Comparison of ENCODE assay signal across 11 cellular contexts in genomic region chr4:104591505-104591904, GRCh38.
DNase-seq lines count a peak whose midpoint lies in the region; ATAC-seq and TF ChIP-seq lines count a peak whose summit lies in the region.
"Had no signal": no experiment of that assay in that cellular context is flagged by ENCODE, and none has a peak within 500 bp of the region (broad histone marks: within the 10 kb centered on the region; RNA-seq: fewer than 3 reads in every experiment).

No MANE protein-coding gene starts in this region.

- no peak overlapping the region for H3K9ac ChIP-seq in NT2/D1 (ENCODE audit: insufficient read length, low read depth)
- H3K9ac ChIP-seq in iPS-18a (ENCODE audit: low read length), result peak overlapping the region; percentile 50
- peak overlapping the region; percentile 22 for H3K9ac ChIP-seq in smooth muscle cell (ENCODE audit: low read depth)

- peak overlapping the region; percentile 74 for H3K4me2 ChIP-seq in smooth muscle cell

- DNase-seq in NCI-H1417 (lab: John Stamatoyannopoulos, UW), result peak; percentile 61 to 99 (median 95)
- peak; percentile 77 for DNase-seq in NT2/D1 (ENCODE audit: low read depth, low spot score)
- peak; percentile 3 for DNase-seq in smooth muscle cell (lab: John Stamatoyannopoulos, UW; ENCODE audit: unreplicated experiment)
- no peak for DNase-seq in cerebellum (ENCODE audit: low spot score)
- DNase-seq in DMS 273 treated with DMSO at 0.1 percent for 48 hours (lab: John Stamatoyannopoulos, UW), result no peak
- DNase-seq: activated T-cell treated with anti-CD3 and anti-CD28 coated beads, Interleukin-2, amount 50 U/mL, for 1 hour; colonic mucosa; stimulated activated naive CD4-positive, alpha-beta T cell; T-cell had no signal

- no peaks in the 10 kb centered on the region for H3K79me2 ChIP-seq in smooth muscle cell (ENCODE audit: low read depth)

- H3F3A ChIP-seq in smooth muscle cell (ENCODE audit: low read depth), result peaks cover 17% of the 10 kb centered on the region

- H3K36me3 ChIP-seq in NT2/D1 (ENCODE audit: insufficient read depth, insufficient read length, low read length) (no peaks in the 10 kb centered on the region), iPS-18a (ENCODE audit: control insufficient read depth, low read depth, low read length) (no peaks in the 10 kb centered on the region), smooth muscle cell (ENCODE audit: low read depth) (no peaks in the 10 kb centered on the region)
- H3K36me3 ChIP-seq: colonic mucosa had no signal

- no peak for TF ChIP-seq CTCF in smooth muscle cell (IDR thresholded peaks at IDR 0.05; ENCODE audit: borderline replicate concordance, insufficient read depth, poor library complexity, severe bottlenecking)

- H3K4me3 ChIP-seq in NT2/D1 (ENCODE audit: insufficient read length, low read depth) (no peak overlapping the region), iPS-18a (ENCODE audit: low read length) (peak overlapping the region; percentile 19), smooth muscle cell (no peak overlapping the region)
- H3K4me3 ChIP-seq: colonic mucosa had no signal

- peak overlapping the region; percentile 47 for H2AFZ ChIP-seq in smooth muscle cell (ENCODE audit: low read depth)

- H4K20me1 ChIP-seq in smooth muscle cell (ENCODE audit: low read depth), result no peaks in the 10 kb centered on the region

- 42% methylated on average over 2 of the region's 2 CpGs for WGBS in smooth muscle cell (ENCODE audit: low lambda C conversion rate)

- no peak for ATAC-seq in HG02623 (IDR thresholded peaks at IDR 0.05; ENCODE audit: unreplicated experiment)
- ATAC-seq: T-cell had no signal

- peak overlapping the region; percentile 64 for H3K27ac ChIP-seq in iPS-18a (ENCODE audit: low read length)
- peak overlapping the region; percentile 77 for H3K27ac ChIP-seq in smooth muscle cell (ENCODE audit: low read depth)
- H3K27ac ChIP-seq: colonic mucosa had no signal

- H3K4me1 ChIP-seq in NT2/D1 (ENCODE audit: insufficient read depth, insufficient read length) (no peaks in the 10 kb centered on the region), iPS-18a (ENCODE audit: control insufficient read depth, low read depth, low read length) (peaks cover 23% of the 10 kb centered on the region), smooth muscle cell (ENCODE audit: low read depth) (peaks cover 14% of the 10 kb centered on the region)
- H3K4me1 ChIP-seq: colonic mucosa had no signal

- H3K9me3 ChIP-seq in NT2/D1 (ENCODE audit: insufficient read depth, low read length), result no peaks in the 10 kb centered on the region
- no peaks in the 10 kb centered on the region for H3K9me3 ChIP-seq in iPS-18a (ENCODE audit: control insufficient read depth, low read depth, low read length)
- no peaks in the 10 kb centered on the region for H3K9me3 ChIP-seq in smooth muscle cell (replicated peaks; ENCODE audit: low read depth)
- H3K9me3 ChIP-seq: colonic mucosa had no signal

- H3K27me3 ChIP-seq in NT2/D1 (ENCODE audit: insufficient read depth, insufficient read length), result no peaks in the 10 kb centered on the region
- H3K27me3 ChIP-seq in iPS-18a (ENCODE audit: control insufficient read depth, insufficient read depth, low read length), result no peaks in the 10 kb centered on the region
- H3K27me3 ChIP-seq in smooth muscle cell (ENCODE audit: low read depth), result no peaks in the 10 kb centered on the region
- H3K27me3 ChIP-seq: colonic mucosa had no signal

Comparison
In these comparisons a context has a peak if more than half of its experiments do, and no peak if none do; other contexts are left out.
1. DNase-seq: peak in NCI-H1417 (3 of 3), NT2/D1 (single experiment) and smooth muscle cell (single experiment); none in cerebellum (single experiment) and DMS 273 treated with DMSO at 0.1 percent for 48 hours (single experiment).